1 cellular context compared by ENCODE assay signal in the genomic region with DNA sequence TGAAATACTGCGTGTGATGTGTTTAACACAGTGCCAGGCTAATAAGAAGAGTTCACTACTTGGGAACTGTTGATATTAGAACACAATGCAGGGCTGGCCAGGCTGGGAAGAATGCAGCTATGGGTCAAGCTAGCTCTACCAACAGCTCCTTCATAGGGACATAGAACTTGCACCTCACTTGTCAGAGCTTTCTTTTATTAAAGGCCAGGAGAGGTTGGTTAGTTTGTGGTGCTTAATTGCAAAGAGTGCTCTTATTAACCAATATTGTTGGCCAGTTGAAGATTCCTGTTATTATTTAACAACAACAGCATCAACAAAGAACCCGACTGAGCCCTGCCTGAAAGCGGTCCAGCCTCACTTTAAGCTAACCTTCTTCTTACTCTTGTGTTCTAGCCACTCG.
TF ChIP-seq lines count a peak whose summit lies in the region.

No MANE protein-coding gene starts in this region.

TF ChIP-seq in HepG2, 621 proteins besides CTCF, POLR2A, EP300 and RAD21 (continued from another document):
- TF ChIP-seq, protein P1, sequence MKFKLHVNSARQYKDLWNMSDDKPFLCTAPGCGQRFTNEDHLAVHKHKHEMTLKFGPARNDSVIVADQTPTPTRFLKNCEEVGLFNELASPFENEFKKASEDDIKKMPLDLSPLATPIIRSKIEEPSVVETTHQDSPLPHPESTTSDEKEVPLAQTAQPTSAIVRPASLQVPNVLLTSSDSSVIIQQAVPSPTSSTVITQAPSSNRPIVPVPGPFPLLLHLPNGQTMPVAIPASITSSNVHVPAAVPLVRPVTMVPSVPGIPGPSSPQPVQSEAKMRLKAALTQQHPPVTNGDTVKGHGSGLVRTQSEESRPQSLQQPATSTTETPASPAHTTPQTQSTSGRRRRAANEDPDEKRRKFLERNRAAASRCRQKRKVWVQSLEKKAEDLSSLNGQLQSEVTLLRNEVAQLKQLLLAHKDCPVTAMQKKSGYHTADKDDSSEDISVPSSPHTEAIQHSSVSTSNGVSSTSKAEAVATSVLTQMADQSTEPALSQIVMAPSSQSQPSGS (CRISPR knock-in tag; IDR thresholded peaks at IDR 0.05): no peak
- TF ChIP-seq ZNF619 (CRISPR knock-in tag; IDR thresholded peaks at IDR 0.05): no peak
- TF ChIP-seq, protein P2, sequence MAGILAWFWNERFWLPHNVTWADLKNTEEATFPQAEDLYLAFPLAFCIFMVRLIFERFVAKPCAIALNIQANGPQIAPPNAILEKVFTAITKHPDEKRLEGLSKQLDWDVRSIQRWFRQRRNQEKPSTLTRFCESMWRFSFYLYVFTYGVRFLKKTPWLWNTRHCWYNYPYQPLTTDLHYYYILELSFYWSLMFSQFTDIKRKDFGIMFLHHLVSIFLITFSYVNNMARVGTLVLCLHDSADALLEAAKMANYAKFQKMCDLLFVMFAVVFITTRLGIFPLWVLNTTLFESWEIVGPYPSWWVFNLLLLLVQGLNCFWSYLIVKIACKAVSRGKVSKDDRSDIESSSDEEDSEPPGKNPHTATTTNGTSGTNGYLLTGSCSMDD (CRISPR knock-in tag; IDR thresholded peaks at IDR 0.05): no peak
